Comparison of ENCODE assay signal across 8 cellular contexts in genomic region chr20:32674362-32674789, GRCh38. TPM values are rescaled to one million over a fixed set of nuclear protein-coding genes. Genes with fewer than 3 reads are reported as not detected.
DNase-seq lines count a peak whose midpoint lies in the region; ATAC-seq and TF ChIP-seq lines count a peak whose summit lies in the region.

No MANE protein-coding gene starts in this region.

- TF ChIP-seq CTCF in LNCaP clone FGC (IDR thresholded peaks at IDR 0.05; ENCODE audit: control insufficient read depth, extremely low read depth, insufficient read depth) (peak; percentile 81), SU-DHL-6 (IDR thresholded peaks at IDR 0.05; ENCODE audit: insufficient read depth, low read length, poor library complexity, severe bottlenecking) (peak; percentile 96)

- H3K36me3 Mint-ChIP-seq in activated naive CD8-positive, alpha-beta T cell treated with anti-CD3 and anti-CD28 coated beads, Interleukin-2, amount 10 ng/mL, durations not matched to agents 7 days and 5 days: no peaks in the 10 kb centered on the region

- POLR2A ChIA-PET in activated naive CD8-positive, alpha-beta T cell treated with anti-CD3 and anti-CD28 coated beads, Interleukin-2, amount 10 ng/mL, durations not matched to agents 7 days and 5 days (lab: Charles Lee): interaction anchor here (0.7 to 4.1 kb wide), 4 partner anchors 68 to 153 kb away, joined by 3 to 46 read pairs (median 10); partner anchors contain the start of genes COMMD7 and DNMT3B

- no peak overlapping the region for H3K4me3 Mint-ChIP-seq in activated naive CD8-positive, alpha-beta T cell treated with anti-CD3 and anti-CD28 coated beads, Interleukin-2, amount 10 ng/mL, durations not matched to agents 7 days and 5 days

- H3K27me3 ChIP-seq in SU-DHL-6 (ENCODE audit: low read length): no peaks in the 10 kb centered on the region

- peaks cover 29% of the 10 kb centered on the region for H3K4me1 Mint-ChIP-seq in activated naive CD8-positive, alpha-beta T cell treated with anti-CD3 and anti-CD28 coated beads, Interleukin-2, amount 10 ng/mL, durations not matched to agents 7 days and 5 days

- H3K9ac ChIP-seq in SU-DHL-6 (ENCODE audit: low read length): peak overlapping the region; percentile 67

- H3K36me3 ChIP-seq in SU-DHL-6 (ENCODE audit: low read length): no peaks in the 10 kb centered on the region

- H3K4me2 ChIP-seq in SU-DHL-6 (ENCODE audit: low read depth, low read length, poor library complexity, severe bottlenecking): peak overlapping the region; percentile 71

- no peak for ATAC-seq in activated naive CD8-positive, alpha-beta T cell treated with anti-CD3 and anti-CD28 coated beads, Interleukin-2, amount 10 ng/mL, durations not matched to agents 7 days and 5 days (ENCODE audit: low read depth)
- ATAC-seq in GM21381 (IDR thresholded peaks at IDR 0.05; ENCODE audit: unreplicated experiment): no peak

- H3K27ac ChIP-seq in SU-DHL-6 (ENCODE audit: low read depth, low read length): peak overlapping the region; percentile 98

- no peaks in the 10 kb centered on the region for H4K20me1 ChIP-seq in SU-DHL-6 (ENCODE audit: low read depth, low read length)

- H2AFZ ChIP-seq in SU-DHL-6 (ENCODE audit: low read depth, low read length, severe bottlenecking): peak overlapping the region; percentile 76

- peak overlapping the region; percentile 0 for H3K27ac Mint-ChIP-seq in activated naive CD8-positive, alpha-beta T cell treated with anti-CD3 and anti-CD28 coated beads, Interleukin-2, amount 10 ng/mL, durations not matched to agents 7 days and 5 days

- H3K4me3 ChIP-seq in LNCaP clone FGC (ENCODE audit: low read depth, low read length) (no peak overlapping the region), SU-DHL-6 (ENCODE audit: insufficient read depth, low read length, poor library complexity, severe bottlenecking) (no peak overlapping the region)

- H3K27me3 Mint-ChIP-seq in activated naive CD8-positive, alpha-beta T cell treated with anti-CD3 and anti-CD28 coated beads, Interleukin-2, amount 10 ng/mL, durations not matched to agents 7 days and 5 days: no peaks in the 10 kb centered on the region

- no peaks in the 10 kb centered on the region for H3K79me2 ChIP-seq in SU-DHL-6 (ENCODE audit: insufficient read depth, low read length)

- H3K9me3 ChIP-seq in SU-DHL-6 (ENCODE audit: insufficient read depth, low read length): no peaks in the 10 kb centered on the region

- no peaks in the 10 kb centered on the region for H3K9me2 ChIP-seq in SU-DHL-6 (replicated peaks; ENCODE audit: insufficient read depth, low read length)

- peak; percentile 59 for DNase-seq in EL
- DNase-seq in LNCaP clone FGC (ENCODE audit: low read depth): peak; percentile 17
- DNase-seq in activated naive CD8-positive, alpha-beta T cell treated with anti-CD3 and anti-CD28 coated beads, Interleukin-2, amount 10 ng/mL, durations not matched to agents 7 days and 5 days: peak; percentile 71
- peak; percentile 64 for DNase-seq in kidney tubule cell (ENCODE audit: low spot score)
- DNase-seq in stimulated activated CD8-positive, alpha-beta memory T cell treated with anti-CD3 and anti-CD28 coated beads, Interleukin-15, amount 100 ng/mL, for 4 hours (ENCODE audit: low read depth in 2 of 2): peak; percentile 20 to 46
- no peak for DNase-seq in cerebellum (ENCODE audit: low spot score)

- H3F3A ChIP-seq in SU-DHL-6 (ENCODE audit: insufficient read depth): peaks cover 39% of the 10 kb centered on the region

- H3K9me3 Mint-ChIP-seq in activated naive CD8-positive, alpha-beta T cell treated with anti-CD3 and anti-CD28 coated beads, Interleukin-2, amount 10 ng/mL, durations not matched to agents 7 days and 5 days: no peaks in the 10 kb centered on the region

RNA-seq across cellular contexts. Expression of gene C20orf203, which starts 0.6 kb away (rescaled TPM):
- under 1 TPM; 0.22 to 0.60 TPM for total RNA-seq in activated naive CD8-positive, alpha-beta T cell treated with anti-CD3 and anti-CD28 coated beads, Interleukin-2, amount 10 ng/mL, durations not matched to agents 7 days and 5 days
- total RNA-seq in cerebellum: 0.64 TPM
